11 cellular contexts compared by ENCODE assay signal in genomic region chr3:130463221-130463620, GRCh38. TPM values are rescaled to one million over a fixed set of nuclear protein-coding genes. Genes with fewer than 3 reads are reported as not detected.
"Had no signal": no experiment of that assay in that cellular context is flagged by ENCODE, and none has a peak within 500 bp of the region (broad histone marks: within the 10 kb centered on the region; RNA-seq: fewer than 3 reads in every experiment).

No MANE protein-coding gene starts in this region.

- H3K4me3 ChIP-seq: GM23338 had no signal

- FAIRE-seq: H1, H54 had no signal

- H3K4me2 ChIP-seq: GM23338, KMS-11 had no signal

- DNase-seq: H9, HFFc6, IMR-90, KBM-7 had no signal

- H3K9ac ChIP-seq: KMS-11 had no signal

- ATAC-seq: GM23338, HCT116 had no signal

- H3K27ac ChIP-seq: HL-60, KMS-11 had no signal

- H2AFZ ChIP-seq: GM23338 had no signal

RNA-seq across cellular contexts. Expression of gene COL6A6, which starts 53.8 kb away (rescaled TPM):
- total RNA-seq: HT1080, IMR-90 had no signal
- polyA plus RNA-seq: IMR-90 had no signal
